In the genomic region with DNA sequence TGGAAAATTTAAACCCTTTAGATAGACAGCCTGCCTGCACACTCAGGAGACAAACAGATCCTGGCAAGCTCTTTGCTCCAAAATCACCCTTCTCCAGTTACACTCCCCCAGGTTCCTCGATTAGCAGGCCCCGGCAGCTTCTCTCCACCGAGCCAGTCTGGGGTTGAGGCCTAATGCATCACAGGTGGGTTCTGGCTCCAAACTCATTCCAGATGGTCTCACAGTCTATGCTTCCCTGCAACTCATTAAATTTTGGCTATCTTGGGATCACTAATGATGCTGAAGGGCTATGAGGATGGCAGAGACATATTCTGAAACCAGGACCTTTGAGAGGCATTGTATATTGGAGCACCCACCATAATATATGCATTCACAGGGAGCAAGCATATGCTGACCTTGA, we compare ENCODE assay signal across 16 cellular contexts.
DNase-seq lines count a peak whose midpoint lies in the region; ATAC-seq and TF ChIP-seq lines count a peak whose summit lies in the region.
"Had no signal": no experiment of that assay in that cellular context is flagged by ENCODE, and none has a peak within 500 bp of the region (broad histone marks: within the 10 kb centered on the region; RNA-seq: fewer than 3 reads in every experiment).

No MANE protein-coding gene starts in this region.

- no peak overlapping the region for H3K9ac ChIP-seq in adipocyte (ENCODE audit: low read length)

- no peak overlapping the region for H3K4me3 ChIP-seq in AG10803 (ENCODE audit: low read length)
- no peak overlapping the region for H3K4me3 ChIP-seq in adipocyte (ENCODE audit: low read length)
- no peak overlapping the region for H3K4me3 ChIP-seq in foreskin fibroblast (ENCODE audit: low read depth in 1 of 2, low read length in 2 of 2)

- DNase-seq in AG10803 (ENCODE audit: low read depth) (peak; percentile 51), NCI-H1694 treated with DMSO at 0.1 percent for 48 hours (lab: John Stamatoyannopoulos, UW) (peak; percentile 46), adipocyte (ENCODE audit: low read depth) (peak; percentile 51), foreskin fibroblast (peak; percentile 30 to 73), GM19240 (ENCODE audit: insufficient read length, low spot score) (no peak), NOMO-1 treated with dmso at 0.1 percent for 144 hours (lab: John Stamatoyannopoulos, UW; ENCODE audit: unreplicated experiment) (no peak), HK-2 (ENCODE audit: unreplicated experiment) (no peak)
- DNase-seq: 8988T, Kasumi-1, MM.1S, NCI-H1105, NCI-H187, NCI-H748 treated with DMSO at 0.1 percent for 48 hours, Right ventricle myocardium superior had no signal

- H3K9me3 ChIP-seq in adipocyte (ENCODE audit: control insufficient read depth, low read length): peaks cover 17% of the 10 kb centered on the region

- TF ChIP-seq CTCF in AG10803 (conservative IDR thresholded peaks at IDR 0.05; ENCODE audit: low read length): no peak
- no peak for TF ChIP-seq CTCF in foreskin fibroblast (IDR thresholded peaks at IDR 0.05; ENCODE audit: low read depth, low read length)

- H3K4me1 ChIP-seq in adipocyte (ENCODE audit: control insufficient read depth, insufficient read depth, low read length): no peaks in the 10 kb centered on the region

- ATAC-seq in GM19351 (IDR thresholded peaks at IDR 0.05; ENCODE audit: unreplicated experiment): no peak
- ATAC-seq: Panc1 had no signal

- no peaks in the 10 kb centered on the region for H3K27me3 ChIP-seq in adipocyte (replicated peaks; ENCODE audit: control insufficient read depth, insufficient read depth, low read length)

- no peaks in the 10 kb centered on the region for H3K36me3 ChIP-seq in adipocyte (ENCODE audit: control insufficient read depth, insufficient read depth, low read length, severe bottlenecking)

Comparison
In these comparisons a context has a peak if more than half of its experiments do, and no peak if none do; other contexts are left out.
1. DNase-seq: peak in AG10803 (single experiment), NCI-H1694 treated with DMSO at 0.1 percent for 48 hours (single experiment), adipocyte (single experiment) and foreskin fibroblast (2 of 2); none in GM19240 (single experiment), NOMO-1 treated with dmso at 0.1 percent for 144 hours (single experiment) and HK-2 (single experiment).